ENCODE assay signal across 25 cellular contexts in the genomic region with DNA sequence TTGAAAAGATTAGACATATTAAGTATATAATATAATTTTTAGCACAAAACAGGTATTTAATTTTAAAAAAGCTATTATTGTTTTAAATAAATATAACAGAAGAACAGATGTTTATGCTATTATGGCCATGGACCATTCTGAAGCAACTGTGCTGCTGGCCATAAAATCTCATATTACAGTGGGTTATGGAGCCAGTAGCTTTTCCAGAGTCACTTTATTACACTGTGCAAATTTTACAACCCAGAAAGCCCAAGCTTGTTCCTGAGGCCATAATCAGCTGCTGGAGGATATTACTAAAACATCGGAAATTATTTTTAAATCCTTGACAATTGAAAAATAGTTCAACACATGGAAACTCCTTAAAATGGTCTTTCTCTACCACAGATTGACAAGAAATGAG.
A peak's percentile ranks its signal among the peaks of the same experiment; 100 is the strongest.
DNase-seq lines count a peak whose midpoint lies in the region; ATAC-seq and TF ChIP-seq lines count a peak whose summit lies in the region.
"Had no signal": no experiment of that assay in that cellular context is flagged by ENCODE, and none has a peak within 500 bp of the region (broad histone marks: within the 10 kb centered on the region; RNA-seq: fewer than 3 reads in every experiment).

No MANE protein-coding gene starts in this region.

- H2BK5ac ChIP-seq in IMR-90 (ENCODE audit: low read depth, low read length, poor library complexity, severe bottlenecking) (peak overlapping the region; percentile 89), mesenchymal stem cell (ENCODE audit: low read depth, low read length, poor library complexity, severe bottlenecking) (no peak overlapping the region)

- H4K91ac ChIP-seq in IMR-90 (ENCODE audit: insufficient read depth, low read depth, low read length) (no peak overlapping the region), mesenchymal stem cell (ENCODE audit: low read length) (no peak overlapping the region)

- intact Hi-C loops in IMR-90 (cut with micrococcal nuclease) (no loop called here), posterior cingulate gyrus (cut with DNase I) (no loop called here), CD14-positive monocyte (cut with micrococcal nuclease) (no loop called here)

- dilution Hi-C loops in IMR-90 (cut with HindIII; ENCODE audit: low sequenced_read_pairs, unreplicated experiment) = no loop called here

- POLR2A ChIA-PET in IMR-90 (lab: Charles Lee; ENCODE audit: unreplicated experiment) = no interaction called here

- no peak overlapping the region for H2AFZ ChIP-seq in IMR-90 (replicated peaks; ENCODE audit: low read length, poor library complexity)
- no peak overlapping the region for H2AFZ ChIP-seq in mesenchymal stem cell (ENCODE audit: low read depth, low read length)
- H2AFZ ChIP-seq: GM23338, PC-9 had no signal

- peaks cover 0 to 5% (median 2%) of the 10 kb centered on the region in 7 donors for H3K9me3 Mint-ChIP-seq in CD14-positive monocyte
- H3K9me3 Mint-ChIP-seq: GM23338 had no signal

- H3K9me1 ChIP-seq in IMR-90 (ENCODE audit: insufficient read depth, low read length) = no peaks in the 10 kb centered on the region

- H2AK5ac ChIP-seq in IMR-90 (ENCODE audit: low read depth, low read length) (no peak overlapping the region), mesenchymal stem cell (ENCODE audit: low read length, severe bottlenecking) (peak overlapping the region; percentile 92)

- TF ChIP-seq RAD21 in IMR-90 (IDR thresholded peaks at IDR 0.05; ENCODE audit: low read length) = no peak

- H3K18ac ChIP-seq in IMR-90 (ENCODE audit: low read depth, low read length) (peak overlapping the region; percentile 82; the same call in 1 of the 2 replicates), mesenchymal stem cell (ENCODE audit: low read depth in 1 of 2, low read length in 2 of 2) (no peak overlapping the region)

- no peaks in the 10 kb centered on the region for H4K20me1 ChIP-seq in IMR-90 (ENCODE audit: insufficient read depth, low read length)

- in situ Hi-C loops in IMR-90 (cut with MboI; ENCODE audit: low sequenced_read_pairs) (no loop called here), brain microvascular endothelial cell (cut with HindIII; ENCODE audit: low pct_ligation_motif_present, low sequenced_read_pairs) (no loop called here)

- H3K4me1 ChIP-seq in IMR-90 (ENCODE audit: control insufficient read depth, insufficient read depth, low read length) (peaks cover 2% of the 10 kb centered on the region), mesenchymal stem cell (ENCODE audit: control insufficient read depth, insufficient read depth, low read depth, low read length) (no peaks in the 10 kb centered on the region)
- H3K4me1 ChIP-seq: HAP-1 had no signal

- CTCF ChIA-PET in IMR-90 (lab: Yijun Ruan, JAX) = interaction anchor here (1.0 kb wide), 1 partner anchor 86 kb away, joined by 3 read pairs; no protein-coding TSS in a partner anchor

- H2BK12ac ChIP-seq in mesenchymal stem cell (ENCODE audit: low read length in 2 of 2) = no peak overlapping the region

- H2AK9ac ChIP-seq in IMR-90 (replicated peaks; ENCODE audit: low read depth, low read length, poor library complexity) = no peak overlapping the region

- H3K27ac Mint-ChIP-seq in CD14-positive monocyte = no peak overlapping the region
- H3K27ac Mint-ChIP-seq: B cell, GM23338 had no signal

- H2BK15ac ChIP-seq in IMR-90 (ENCODE audit: low read depth, low read length) (peak overlapping the region; percentile 42; the same call in 1 of the 3 replicates), mesenchymal stem cell (ENCODE audit: low read depth, poor library complexity, severe bottlenecking) (no peak overlapping the region)

- H3K27me3 ChIP-seq in IMR-90 (ENCODE audit: control insufficient read depth, insufficient read depth, low read length) (no peaks in the 10 kb centered on the region), brain microvascular endothelial cell (replicated peaks) (no peaks in the 10 kb centered on the region), mesenchymal stem cell (ENCODE audit: control insufficient read depth in 1 of 2, insufficient read depth in 1 of 2, low read length in 2 of 2) (no peaks in the 10 kb centered on the region)
- H3K27me3 ChIP-seq: SJCRH30 had no signal

- TF ChIP-seq CTCF in IMR-90 (conservative IDR thresholded peaks at IDR 0.05; ENCODE audit: low read depth, low read length) = no peak
- TF ChIP-seq CTCF in brain microvascular endothelial cell (IDR thresholded peaks at IDR 0.05; ENCODE audit: low read depth, low read length, missing control alignments) = no peak
- no peak for TF ChIP-seq CTCF in CD14-positive monocyte (IDR thresholded peaks at IDR 0.05)

- H3K14ac ChIP-seq in IMR-90 (replicated peaks; ENCODE audit: low read depth, low read length) (no peak overlapping the region), mesenchymal stem cell (ENCODE audit: low read length in 2 of 2) (no peak overlapping the region)

- H4K5ac ChIP-seq in IMR-90 (ENCODE audit: low read depth, low read length) = peak overlapping the region; percentile 77; the same call in 1 of the 2 replicates

- H3K9ac ChIP-seq in IMR-90 (ENCODE audit: low read depth, low read length) (no peak overlapping the region), mesenchymal stem cell (ENCODE audit: low read length) (no peak overlapping the region)

- H2BK120ac ChIP-seq in IMR-90 (ENCODE audit: low read depth, low read length) (peak overlapping the region; percentile 68), mesenchymal stem cell (ENCODE audit: low read depth, low read length) (no peak overlapping the region)

- peaks cover 0 to 5% (median 0%) of the 10 kb centered on the region in 3 donors for H3K27me3 Mint-ChIP-seq in CD14-positive monocyte (ENCODE audit: low read depth in 3 of 3)
- H3K27me3 Mint-ChIP-seq: B cell had no signal

- H3K36me3 ChIP-seq in IMR-90 (ENCODE audit: control insufficient read depth, insufficient read depth, low read length) = no peaks in the 10 kb centered on the region
- H3K36me3 ChIP-seq in brain microvascular endothelial cell (replicated peaks) = no peaks in the 10 kb centered on the region
- no peaks in the 10 kb centered on the region for H3K36me3 ChIP-seq in mesenchymal stem cell (ENCODE audit: control insufficient read depth in 1 of 2, insufficient read depth in 2 of 2, low read depth in 1 of 2, low read length in 2 of 2)
- H3K36me3 ChIP-seq: HAP-1, SJCRH30 had no signal

- H3K79me1 ChIP-seq in IMR-90 (ENCODE audit: low read depth in 1 of 2, low read length in 2 of 2) = no peaks in the 10 kb centered on the region
- H3K79me1 ChIP-seq in mesenchymal stem cell (replicated peaks; ENCODE audit: low read length, poor library complexity, severe bottlenecking) = no peaks in the 10 kb centered on the region

- peaks cover 7% of the 10 kb centered on the region for H3K4me1 Mint-ChIP-seq in CD14-positive monocyte
- H3K4me1 Mint-ChIP-seq: B cell, GM23338 had no signal

- DNase-seq in IMR-90 (no peak), brain microvascular endothelial cell (no peak), mesenchymal stem cell (no peak), CD1c-positive myeloid dendritic cell (ENCODE audit: extremely low spot score) (no peak), posterior cingulate gyrus (no peak), CD14-positive monocyte (ENCODE audit: low spot score) (no peak)
- DNase-seq: DMS53; Kasumi-1; MV-4-11; NCI-H1105; NCI-H1436 treated with DMSO at 0.1 percent for 48 hours; NCI-H187 treated with DMSO at 0.1 percent for 48 hours; NCI-H2107; NCI-H524 treated with DMSO at 0.1 percent for 48 hours; NCI-H82; NK-92 treated with Interleukin-12 subunit alpha and Interleukin-12 subunit beta, amount 100 ng/mL, for 24 hours; PC-9 had no signal

- no peak overlapping the region for H3K4me2 ChIP-seq in IMR-90 (ENCODE audit: low read depth, low read length)
- no peak overlapping the region for H3K4me2 ChIP-seq in mesenchymal stem cell (ENCODE audit: low read length, poor library complexity, severe bottlenecking)
- H3K4me2 ChIP-seq: GM23338, PC-9 had no signal

- H3K4ac ChIP-seq in IMR-90 (ENCODE audit: low read depth, low read length) = no peak overlapping the region
- no peak overlapping the region for H3K4ac ChIP-seq in mesenchymal stem cell (ENCODE audit: low read depth in 1 of 2, low read length in 2 of 2)

- no peak overlapping the region for H3K56ac ChIP-seq in IMR-90 (ENCODE audit: extremely low read depth, insufficient read depth, low read length)

- no peak for TF ChIP-seq POLR2A in IMR-90 (IDR thresholded peaks at IDR 0.05; ENCODE audit: low read depth, low read length)

- H4K8ac ChIP-seq in IMR-90 (ENCODE audit: low read depth in 2 of 2, low read length in 2 of 2) (peak overlapping the region in 1 of 2 experiments; percentile 14; a peak in 2 of 4 replicates), mesenchymal stem cell (ENCODE audit: low read length) (no peak overlapping the region)

- H3K4me3 ChIP-seq in IMR-90 (ENCODE audit: insufficient read depth, low read depth, low read length) = no peak overlapping the region
- H3K4me3 ChIP-seq in brain microvascular endothelial cell (ENCODE audit: low read depth, low read length) = no peak overlapping the region
- H3K4me3 ChIP-seq in mesenchymal stem cell (ENCODE audit: insufficient read depth in 1 of 2, low read depth in 1 of 2, low read length in 2 of 2) = no peak overlapping the region
- H3K4me3 ChIP-seq: GM23338, HAP-1, PC-9, SJCRH30 had no signal

- H3K9me3 ChIP-seq in IMR-90 (ENCODE audit: control insufficient read depth, insufficient read depth, low read length) (no peaks in the 10 kb centered on the region), mesenchymal stem cell (ENCODE audit: control insufficient read depth, low read length) (no peaks in the 10 kb centered on the region)
- H3K9me3 ChIP-seq: HAP-1, SJCRH30 had no signal

- no peak overlapping the region for H3K4me3 Mint-ChIP-seq in CD14-positive monocyte
- H3K4me3 Mint-ChIP-seq: B cell, GM23338 had no signal

- BruUV-seq in IMR-90 (replicated peaks; lab: Mats Ljungman, UMichigan) = no TSS peak

- H2BK20ac ChIP-seq in IMR-90 (ENCODE audit: low read depth, low read length) = no peak overlapping the region

- H3K27ac ChIP-seq in IMR-90 (ENCODE audit: insufficient read depth, low read length) = no peak overlapping the region
- H3K27ac ChIP-seq in brain microvascular endothelial cell = peak overlapping the region; percentile 95
- peak overlapping the region; percentile 52 for H3K27ac ChIP-seq in mesenchymal stem cell (ENCODE audit: low read length, poor library complexity, severe bottlenecking)
- H3K27ac ChIP-seq: C4-2B, PC-9, SJCRH30 had no signal

- ATAC-seq in IMR-90 (ENCODE audit: low read depth) (no peak), GM19455 (IDR thresholded peaks at IDR 0.05; ENCODE audit: unreplicated experiment) (no peak)
- ATAC-seq: GM23338, Right ventricle myocardium inferior, SK-N-SH treated with all-trans-retinoic acid at 6 μM for 48 hours had no signal

- H3K36me3 Mint-ChIP-seq in CD14-positive monocyte = peaks cover 0 to 2% of the 10 kb centered on the region in 2 donors

- WGBS in IMR-90 (ENCODE audit: extremely low coverage in 2 of 2, insufficient read length in 1 of 2), 2 experiments = no CpG with 5 or more reads among the region's 1 CpG
- no CpG with 5 or more reads among the region's 1 CpG for WGBS in mesenchymal stem cell

- H3K23ac ChIP-seq in IMR-90 (ENCODE audit: low read depth, low read length) (no peak overlapping the region), mesenchymal stem cell (ENCODE audit: low read length in 2 of 2) (no peak overlapping the region)

TF ChIP-seq in IMR-90, 13 proteins besides CTCF, POLR2A, EP300 and RAD21 (continues in another document):
- TF ChIP-seq CHD1 (IDR thresholded peaks at IDR 0.05; ENCODE audit: low read depth, low read length) = no peak
- TF ChIP-seq FOS (IDR thresholded peaks at IDR 0.05; ENCODE audit: low read depth, low read length) = no peak
